ENCODE assay signal across 29 cellular contexts in the genomic region with DNA sequence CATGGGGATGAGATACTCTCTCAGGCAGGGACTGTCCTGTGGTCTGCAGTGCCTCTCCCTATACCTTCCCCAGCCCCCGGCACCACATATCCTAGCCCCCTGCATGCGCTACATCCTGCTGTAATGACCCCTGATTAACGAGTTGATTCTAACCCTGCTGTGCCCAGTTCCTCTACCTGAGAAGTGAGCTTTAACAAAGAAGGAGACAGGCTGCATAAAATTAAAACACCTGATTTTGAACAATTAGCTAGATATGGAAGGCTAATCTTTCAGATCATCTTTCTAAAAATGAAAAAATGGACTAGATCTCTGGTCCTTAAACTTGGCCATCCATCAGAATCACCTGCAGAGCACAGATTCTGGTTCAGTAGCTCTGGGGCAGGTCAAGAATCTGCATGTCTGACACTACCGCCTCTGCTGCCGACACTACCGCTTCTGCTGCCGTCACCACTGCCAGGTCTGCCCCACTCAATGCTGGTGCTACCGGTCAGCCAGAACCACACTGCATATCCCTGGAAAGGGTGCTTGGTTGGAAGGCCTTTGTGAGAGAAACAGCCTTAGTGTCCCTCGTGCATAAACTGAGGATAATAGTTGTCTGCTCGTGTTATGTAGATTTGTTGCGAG.
"Had no signal": no experiment of that assay in that cellular context is flagged by ENCODE, and none has a peak within 500 bp of the region (broad histone marks: within the 10 kb centered on the region; RNA-seq: fewer than 3 reads in every experiment).

No MANE protein-coding gene starts in this region.

- H3K4me1 Mint-ChIP-seq: activated naive CD8-positive, alpha-beta T cell treated with anti-CD3 and anti-CD28 coated beads for 36 hours had no signal

- H3K36me3 Mint-ChIP-seq: activated naive CD8-positive, alpha-beta T cell treated with anti-CD3 and anti-CD28 coated beads for 36 hours; stimulated activated effector memory CD8-positive, alpha-beta T cell treated with anti-CD3 and anti-CD28 coated beads, Interleukin-12 subunit alpha, Interleukin-12 subunit beta, amount 100 ng/mL, for 72 hours had no signal

- DNase-seq: activated B cell treated with CpG ODN at 0.5 μM for 24 hours; activated CD4-positive, alpha-beta T cell treated with anti-CD3 and anti-CD28 coated beads for 36 hours; activated CD4-positive, alpha-beta T cell treated with anti-CD3 and anti-CD28 coated beads, Interleukin-2, amount 50 U/mL, for 4 hours; activated CD8-positive, alpha-beta memory T cell treated with anti-CD3 and anti-CD28 coated beads for 24 hours; activated CD8-positive, alpha-beta memory T cell treated with anti-CD3 and anti-CD28 coated beads, Interleukin-2, amount 50 U/mL, for 4 hours; activated naive CD4-positive, alpha-beta T cell treated with Interleukin-2 at 50 U/mL for 16 hours; activated naive CD8-positive, alpha-beta T cell treated with anti-CD3 and anti-CD28 coated beads for 36 hours; activated T-cell treated with anti-CD3 and anti-CD28 coated beads, Interleukin-2, amount 50 U/mL, for 24 hours; colonic mucosa; dorsolateral prefrontal cortex; effector memory CD8-positive, alpha-beta T cell; esophagus squamous epithelium; gastrocnemius medialis; hippocampal formation; left colon; mucosa of descending colon; occipital lobe; posterior cingulate gyrus; right lobe of liver; small intestine; stimulated activated CD4-positive, alpha-beta T cell treated with anti-CD3 and anti-CD28 coated beads, Interleukin-2, amount 100 ng/mL, for 24 hours; T-helper 9 cell; trophoblast cell had no signal

- H3K27me3 Mint-ChIP-seq: activated T-cell treated with anti-CD3 and anti-CD28 coated beads, Interleukin-2, amount 50 U/mL, for 24 hours had no signal

- H3K27me3 ChIP-seq: breast epithelium, colonic mucosa, dorsolateral prefrontal cortex, gastrocnemius medialis, right lobe of liver, vagina had no signal

- H3K9me3 ChIP-seq: breast epithelium, colonic mucosa, esophagus squamous epithelium, gastrocnemius medialis, mucosa of descending colon, right lobe of liver, vagina had no signal

- H3K27ac ChIP-seq: breast epithelium, colonic mucosa, dorsolateral prefrontal cortex, esophagus squamous epithelium, gastrocnemius medialis, right lobe of liver, vagina had no signal

- H3K36me3 ChIP-seq: breast epithelium, colonic mucosa, esophagus squamous epithelium, gastrocnemius medialis, right lobe of liver, vagina had no signal

- H3K27ac Mint-ChIP-seq: activated B cell treated with CpG ODN at 0.5 μM for 24 hours; activated CD4-positive, alpha-beta T cell treated with anti-CD3 and anti-CD28 coated beads for 36 hours; activated naive CD8-positive, alpha-beta T cell treated with anti-CD3 and anti-CD28 coated beads for 36 hours; activated T-cell treated with anti-CD3 and anti-CD28 coated beads, Interleukin-2, amount 50 U/mL, for 24 hours; activated T-helper 2 cell treated with anti-CD3 and anti-CD28 coated beads, Interferon-gamma antibody, Interleukin-2, Interleukin-4, amounts not matched to agents 10 μg/mL and 5 μg/mL and 100 μg/mL, durations not matched to agents 14 hours and 24 hours and 36 hours; effector memory CD8-positive, alpha-beta T cell; memory B cell; stimulated activated effector memory CD8-positive, alpha-beta T cell treated with anti-CD3 and anti-CD28 coated beads, Interleukin-12 subunit alpha, Interleukin-12 subunit beta, amount 100 ng/mL, for 72 hours had no signal

- H3K4me1 ChIP-seq: breast epithelium, gastrocnemius medialis, vagina had no signal

- H3K4me3 ChIP-seq: breast epithelium, colonic mucosa, dorsolateral prefrontal cortex, esophagus squamous epithelium, gastrocnemius medialis, mucosa of descending colon, right lobe of liver, vagina had no signal

- H3K9me3 Mint-ChIP-seq: activated B cell treated with CpG ODN at 0.5 μM for 24 hours; activated naive CD8-positive, alpha-beta T cell treated with anti-CD3 and anti-CD28 coated beads for 36 hours; activated T-cell treated with anti-CD3 and anti-CD28 coated beads, Interleukin-2, amount 50 U/mL, for 24 hours; activated T-helper 2 cell treated with anti-CD3 and anti-CD28 coated beads, Interferon-gamma antibody, Interleukin-2, Interleukin-4, amounts not matched to agents 10 μg/mL and 5 μg/mL and 100 μg/mL, durations not matched to agents 14 hours and 24 hours and 36 hours; effector memory CD8-positive, alpha-beta T cell; memory B cell; stimulated activated effector memory CD8-positive, alpha-beta T cell treated with anti-CD3 and anti-CD28 coated beads, Interleukin-12 subunit alpha, Interleukin-12 subunit beta, amount 100 ng/mL, for 72 hours had no signal

- H3K4me3 Mint-ChIP-seq: activated B cell treated with CpG ODN at 0.5 μM for 24 hours; activated CD4-positive, alpha-beta T cell treated with anti-CD3 and anti-CD28 coated beads for 36 hours; activated naive CD8-positive, alpha-beta T cell treated with anti-CD3 and anti-CD28 coated beads for 36 hours; activated T-cell treated with anti-CD3 and anti-CD28 coated beads, Interleukin-2, amount 50 U/mL, for 24 hours; effector memory CD8-positive, alpha-beta T cell; memory B cell; neural crest cell; stimulated activated effector memory CD8-positive, alpha-beta T cell treated with anti-CD3 and anti-CD28 coated beads, Interleukin-12 subunit alpha, Interleukin-12 subunit beta, amount 100 ng/mL, for 72 hours had no signal

- ATAC-seq: activated CD4-positive, alpha-beta T cell treated with anti-CD3 and anti-CD28 coated beads for 36 hours; effector memory CD8-positive, alpha-beta T cell; gastrocnemius medialis; left colon; mucosa of descending colon; right lobe of liver; stimulated activated effector memory CD8-positive, alpha-beta T cell treated with anti-CD3 and anti-CD28 coated beads, Interleukin-12 subunit alpha, Interleukin-12 subunit beta, amount 100 ng/mL, for 72 hours had no signal

- FAIRE-seq: small intestine had no signal
